22 cellular contexts compared by ENCODE assay signal in the genomic region with DNA sequence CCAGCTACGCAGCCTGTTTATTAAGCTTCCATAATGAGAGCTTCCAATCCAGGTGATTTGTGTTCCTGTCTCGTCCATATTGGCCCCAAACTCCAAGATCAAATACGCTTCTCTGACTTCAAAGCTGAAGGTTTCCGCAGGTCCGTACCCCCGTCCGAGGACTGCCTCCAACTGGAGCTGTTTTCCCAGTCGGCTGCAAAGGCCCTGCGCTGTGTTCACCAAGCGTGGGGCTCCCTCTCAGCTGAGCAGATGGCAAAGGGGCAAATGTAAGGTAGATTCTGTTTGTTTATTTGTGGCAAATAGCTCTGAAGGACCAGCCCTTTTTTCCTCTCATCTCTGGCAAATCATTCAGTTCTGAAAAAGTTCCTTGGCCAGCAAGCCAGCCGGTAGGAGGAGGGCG. TPM values are rescaled to one million over a fixed set of nuclear protein-coding genes. Genes with fewer than 3 reads are reported as not detected.
A peak's percentile ranks its signal among the peaks of the same experiment; 100 is the strongest.
DNase-seq lines count a peak whose midpoint lies in the region; ATAC-seq and TF ChIP-seq lines count a peak whose summit lies in the region.
"Had no signal": no experiment of that assay in that cellular context is flagged by ENCODE, and none has a peak within 500 bp of the region (broad histone marks: within the 10 kb centered on the region; RNA-seq: fewer than 3 reads in every experiment).

No MANE protein-coding gene starts in this region.

- H3K9me2 ChIP-seq in Karpas-422 (replicated peaks; ENCODE audit: insufficient read depth, low read length), result no peaks in the 10 kb centered on the region

- dilution Hi-C loops in IMR-90 (cut with HindIII; ENCODE audit: low sequenced_read_pairs, unreplicated experiment), result no loop called here

- no peak overlapping the region for H2BK20ac ChIP-seq in IMR-90 (ENCODE audit: low read depth, low read length)

- peaks cover 6% of the 10 kb centered on the region for H3K27me3 Mint-ChIP-seq in dendritic cell treated with granulocyte-macrophage colony-stimulating factor and Interleukin-4, amounts not matched to agents 40 ng/mL and 50 ng/mL, for 4 days
- H3K27me3 Mint-ChIP-seq in nephron progenitor cell (ENCODE audit: low read depth, poor library complexity), result no peaks in the 10 kb centered on the region
- H3K27me3 Mint-ChIP-seq: activated CD4-positive, alpha-beta T cell treated with anti-CD3 and anti-CD28 coated beads, Interleukin-2, amount 10 ng/mL, durations not matched to agents 7 days and 5 days had no signal

- H3K23ac ChIP-seq in IMR-90 (ENCODE audit: low read depth, low read length), result no peak overlapping the region

- peak overlapping the region; percentile 8 to 95 (median 71); a peak in 18 of 22 replicates for H3K4me2 ChIP-seq in BLaER1 treated with 17β-estradiol and CSF1 and Interleukin-3, amounts not matched to agents 10 nM and 100 nM
- H3K4me2 ChIP-seq in IMR-90 (ENCODE audit: low read depth, low read length) (no peak overlapping the region), Karpas-422 (ENCODE audit: low read depth, low read length, poor library complexity, severe bottlenecking) (no peak overlapping the region)
- H3K4me2 ChIP-seq: KMS-11 had no signal

- no peaks in the 10 kb centered on the region for H3K9me3 ChIP-seq in BLaER1 treated with 17β-estradiol and CSF1 and Interleukin-3, amounts not matched to agents 10 nM and 100 nM (replicated peaks in 1 of 11)
- no peaks in the 10 kb centered on the region for H3K9me3 ChIP-seq in IMR-90 (ENCODE audit: control insufficient read depth, insufficient read depth, low read length)
- no peaks in the 10 kb centered on the region for H3K9me3 ChIP-seq in SJCRH30 (replicated peaks)
- H3K9me3 ChIP-seq in Karpas-422 (ENCODE audit: low read length), result no peaks in the 10 kb centered on the region
- H3K9me3 ChIP-seq: breast epithelium had no signal

- 0 out of 2 replicates have a peak overlapping the region, but pooled peaks have one; percentile 1 for H2BK120ac ChIP-seq in IMR-90 (ENCODE audit: low read depth, low read length)

- intact Hi-C loops in IMR-90 (cut with micrococcal nuclease), result no loop called here
- intact Hi-C loops in dendritic cell treated with granulocyte-macrophage colony-stimulating factor and Interleukin-4, amounts not matched to agents 40 ng/mL and 50 ng/mL, for 4 days (cut with micrococcal nuclease), result no loop called here

- H3K18ac ChIP-seq in IMR-90 (ENCODE audit: low read depth, low read length), result no peak overlapping the region

- no peak overlapping the region; the same call in 2 of the 3 replicates for H2BK15ac ChIP-seq in IMR-90 (ENCODE audit: low read depth, low read length)

- H3K9me3 Mint-ChIP-seq in dendritic cell treated with granulocyte-macrophage colony-stimulating factor and Interleukin-4, amounts not matched to agents 40 ng/mL and 50 ng/mL, for 4 days, result no peaks in the 10 kb centered on the region
- H3K9me3 Mint-ChIP-seq in nephron progenitor cell, result no peaks in the 10 kb centered on the region
- H3K9me3 Mint-ChIP-seq: activated CD4-positive, alpha-beta T cell treated with anti-CD3 and anti-CD28 coated beads, Interleukin-2, amount 10 ng/mL, durations not matched to agents 7 days and 5 days; CD4-positive, alpha-beta T cell; stimulated activated effector memory CD8-positive, alpha-beta T cell treated with anti-CD3 and anti-CD28 coated beads, Interleukin-12 subunit alpha, Interleukin-12 subunit beta, amount 100 ng/mL, for 72 hours had no signal

- in situ Hi-C loops in IMR-90 (cut with MboI; ENCODE audit: low sequenced_read_pairs), result no loop called here

- no peak overlapping the region for H3K56ac ChIP-seq in IMR-90 (ENCODE audit: extremely low read depth, insufficient read depth, low read length)

- H3K9ac ChIP-seq in BLaER1 treated with 17β-estradiol and CSF1 and Interleukin-3, amounts not matched to agents 10 nM and 100 nM, result peak overlapping the region in 4 of 11 experiments; percentile 8 to 46 (median 23); a peak in 4 of 22 replicates
- H3K9ac ChIP-seq in IMR-90 (ENCODE audit: low read depth, low read length), result no peak overlapping the region
- H3K9ac ChIP-seq in Karpas-422 (ENCODE audit: low read length), result no peak overlapping the region
- H3K9ac ChIP-seq: KMS-11 had no signal

- H2AFZ ChIP-seq in IMR-90 (replicated peaks; ENCODE audit: low read length, poor library complexity), result no peak overlapping the region
- no peak overlapping the region for H2AFZ ChIP-seq in Karpas-422 (ENCODE audit: low read length)

- H2AK5ac ChIP-seq in IMR-90 (ENCODE audit: low read depth, low read length), result no peak overlapping the region

- DNase-seq in IMR-90 (no peak), nephron progenitor cell (no peak), SJCRH30 (no peak), Karpas-422 (no peak)
- DNase-seq in activated effector memory CD4-positive, alpha-beta T cell treated with anti-CD3 and anti-CD28 coated beads, Interleukin-2, amount 50 U/mL, for 16 hours, result no peak
- DNase-seq: activated CD4-positive, alpha-beta T cell treated with anti-CD3 and anti-CD28 coated beads, Interleukin-2, amount 10 ng/mL, durations not matched to agents 7 days and 5 days; CD4-positive, alpha-beta T cell; DMS153; foreskin fibroblast; hippocampal formation; naive B cell; NCI-H1105 treated with DMSO at 0.1 percent for 48 hours; NCI-H2081 treated with DMSO at 0.1 percent for 48 hours had no signal

- CTCF ChIA-PET in IMR-90 (lab: Yijun Ruan, JAX), result no interaction called here

- no peak overlapping the region for H3K4me3 ChIP-seq in BLaER1 treated with 17β-estradiol and CSF1 and Interleukin-3, amounts not matched to agents 10 nM and 100 nM
- H3K4me3 ChIP-seq in IMR-90 (ENCODE audit: insufficient read depth, low read depth, low read length) (no peak overlapping the region), SJCRH30 (no peak overlapping the region), Karpas-422 (ENCODE audit: low read length) (no peak overlapping the region)
- H3K4me3 ChIP-seq: breast epithelium, GM12878, lung had no signal

- H3K4me3 Mint-ChIP-seq in dendritic cell treated with granulocyte-macrophage colony-stimulating factor and Interleukin-4, amounts not matched to agents 40 ng/mL and 50 ng/mL, for 4 days, result peak overlapping the region; percentile 4
- H3K4me3 Mint-ChIP-seq in nephron progenitor cell, result peak overlapping the region; percentile 30
- H3K4me3 Mint-ChIP-seq: activated CD4-positive, alpha-beta T cell treated with anti-CD3 and anti-CD28 coated beads, Interleukin-2, amount 10 ng/mL, durations not matched to agents 7 days and 5 days; CD4-positive, alpha-beta T cell; naive B cell; stimulated activated effector memory CD8-positive, alpha-beta T cell treated with anti-CD3 and anti-CD28 coated beads, Interleukin-12 subunit alpha, Interleukin-12 subunit beta, amount 100 ng/mL, for 72 hours had no signal

- H4K5ac ChIP-seq in IMR-90 (ENCODE audit: low read depth, low read length), result no peak overlapping the region

- H3K27ac ChIP-seq in BLaER1 treated with 17β-estradiol and CSF1 and Interleukin-3, amounts not matched to agents 10 nM and 100 nM, result peak overlapping the region in 7 of 11 experiments; percentile 2 to 58 (median 48); a peak in 11 of 22 replicates
- H3K27ac ChIP-seq in IMR-90 (ENCODE audit: insufficient read depth, low read length) (no peak overlapping the region), SJCRH30 (no peak overlapping the region), Karpas-422 (ENCODE audit: low read length) (no peak overlapping the region)
- H3K27ac ChIP-seq: epithelial cell of prostate, KMS-11 had no signal

- no peak for TF ChIP-seq POLR2A in IMR-90 (IDR thresholded peaks at IDR 0.05; ENCODE audit: low read depth, low read length)

- H4K20me1 ChIP-seq in BLaER1 treated with 17β-estradiol and CSF1 and Interleukin-3, amounts not matched to agents 10 nM and 100 nM, result peaks cover 0 to 71% (median 15%) of the 10 kb centered on the region in 11 experiments; a peak in 11 of 22 replicates
- peaks cover 34% of the 10 kb centered on the region for H4K20me1 ChIP-seq in IMR-90 (ENCODE audit: insufficient read depth, low read length)
- H4K20me1 ChIP-seq in Karpas-422 (ENCODE audit: insufficient read depth, low read depth, low read length), result no peaks in the 10 kb centered on the region

- H2AK9ac ChIP-seq in IMR-90 (replicated peaks; ENCODE audit: low read depth, low read length, poor library complexity), result no peak overlapping the region

- H3K14ac ChIP-seq in IMR-90 (replicated peaks; ENCODE audit: low read depth, low read length), result no peak overlapping the region

- H2BK5ac ChIP-seq in IMR-90 (ENCODE audit: low read depth, low read length, poor library complexity, severe bottlenecking), result no peak overlapping the region

- H4K91ac ChIP-seq in IMR-90 (ENCODE audit: insufficient read depth, low read depth, low read length), result no peak overlapping the region

- POLR2A ChIA-PET in IMR-90 (lab: Charles Lee; ENCODE audit: unreplicated experiment), result no interaction called here

- peaks cover 0 to 32% (median 8%) of the 10 kb centered on the region in 11 experiments; a peak in 10 of 22 replicates for H3K36me3 ChIP-seq in BLaER1 treated with 17β-estradiol and CSF1 and Interleukin-3, amounts not matched to agents 10 nM and 100 nM
- peaks cover 11% of the 10 kb centered on the region; the same call in 1 of the 2 replicates for H3K36me3 ChIP-seq in IMR-90 (ENCODE audit: control insufficient read depth, insufficient read depth, low read length)
- H3K36me3 ChIP-seq in SJCRH30, result no peaks in the 10 kb centered on the region
- no peaks in the 10 kb centered on the region for H3K36me3 ChIP-seq in Karpas-422 (ENCODE audit: insufficient read depth, low read length)
- H3K36me3 ChIP-seq: breast epithelium had no signal

- no peaks in the 10 kb centered on the region for H3K79me2 ChIP-seq in Karpas-422 (ENCODE audit: low read length)

- WGBS in IMR-90 (ENCODE audit: extremely low coverage in 2 of 2, insufficient read length in 1 of 2), 2 experiments, result no CpG with 5 or more reads among the region's 12 CpGs

- no peak overlapping the region for H3K4ac ChIP-seq in IMR-90 (ENCODE audit: low read depth, low read length)

- H3K36me3 Mint-ChIP-seq in dendritic cell treated with granulocyte-macrophage colony-stimulating factor and Interleukin-4, amounts not matched to agents 40 ng/mL and 50 ng/mL, for 4 days (ENCODE audit: low read depth), result no peaks in the 10 kb centered on the region
- H3K36me3 Mint-ChIP-seq in nephron progenitor cell (ENCODE audit: low read depth), result peaks cover 24% of the 10 kb centered on the region
- H3K36me3 Mint-ChIP-seq: naive B cell; stimulated activated effector memory CD8-positive, alpha-beta T cell treated with anti-CD3 and anti-CD28 coated beads, Interleukin-12 subunit alpha, Interleukin-12 subunit beta, amount 100 ng/mL, for 72 hours had no signal

- H3K27ac Mint-ChIP-seq in dendritic cell treated with granulocyte-macrophage colony-stimulating factor and Interleukin-4, amounts not matched to agents 40 ng/mL and 50 ng/mL, for 4 days, result no peak overlapping the region
- H3K27ac Mint-ChIP-seq in nephron progenitor cell, result peak overlapping the region; percentile 97
- H3K27ac Mint-ChIP-seq: activated CD4-positive, alpha-beta T cell treated with anti-CD3 and anti-CD28 coated beads, Interleukin-2, amount 10 ng/mL, durations not matched to agents 7 days and 5 days; CD4-positive, alpha-beta T cell; stimulated activated effector memory CD8-positive, alpha-beta T cell treated with anti-CD3 and anti-CD28 coated beads, Interleukin-12 subunit alpha, Interleukin-12 subunit beta, amount 100 ng/mL, for 72 hours had no signal

- peaks cover 7% of the 10 kb centered on the region for H3K4me1 Mint-ChIP-seq in dendritic cell treated with granulocyte-macrophage colony-stimulating factor and Interleukin-4, amounts not matched to agents 40 ng/mL and 50 ng/mL, for 4 days (ENCODE audit: low read depth)
- peaks cover 41% of the 10 kb centered on the region for H3K4me1 Mint-ChIP-seq in nephron progenitor cell
- H3K4me1 Mint-ChIP-seq: activated CD4-positive, alpha-beta T cell treated with anti-CD3 and anti-CD28 coated beads, Interleukin-2, amount 10 ng/mL, durations not matched to agents 7 days and 5 days; stimulated activated effector memory CD8-positive, alpha-beta T cell treated with anti-CD3 and anti-CD28 coated beads, Interleukin-12 subunit alpha, Interleukin-12 subunit beta, amount 100 ng/mL, for 72 hours had no signal

- no peak overlapping the region for H4K8ac ChIP-seq in IMR-90 (ENCODE audit: low read depth in 2 of 2, low read length in 2 of 2)

- peaks cover 16 to 40% of the 10 kb centered on the region in 2 experiments for H3K79me1 ChIP-seq in IMR-90 (ENCODE audit: low read depth in 1 of 2, low read length in 2 of 2)

- no peak for TF ChIP-seq RAD21 in IMR-90 (IDR thresholded peaks at IDR 0.05; ENCODE audit: low read length)

- TF ChIP-seq CTCF in IMR-90 (conservative IDR thresholded peaks at IDR 0.05; ENCODE audit: low read depth, low read length) (no peak), nephron progenitor cell (IDR thresholded peaks at IDR 0.05) (no peak)

- no peaks in the 10 kb centered on the region for H3K9me1 ChIP-seq in IMR-90 (ENCODE audit: insufficient read depth, low read length)

- H3K27me3 ChIP-seq in BLaER1 treated with 17β-estradiol and CSF1 and Interleukin-3, amounts not matched to agents 10 nM and 100 nM, result no peaks in the 10 kb centered on the region
- H3K27me3 ChIP-seq in IMR-90 (ENCODE audit: control insufficient read depth, insufficient read depth, low read length), result 0 out of 2 replicates have a peak, but pooled peaks cover 2% of the 10 kb centered on the region
- no peaks in the 10 kb centered on the region for H3K27me3 ChIP-seq in SJCRH30
- H3K27me3 ChIP-seq in Karpas-422 (ENCODE audit: low read length), result no peaks in the 10 kb centered on the region
- H3K27me3 ChIP-seq: breast epithelium had no signal

- TSS peak; percentile 23 for BruUV-seq in IMR-90 (replicated peaks; lab: Mats Ljungman, UMichigan)

- H3K4me1 ChIP-seq in BLaER1 treated with 17β-estradiol and CSF1 and Interleukin-3, amounts not matched to agents 10 nM and 100 nM, result peaks cover 19 to 55% (median 44%) of the 10 kb centered on the region in 10 experiments
- H3K4me1 ChIP-seq in IMR-90 (ENCODE audit: control insufficient read depth, insufficient read depth, low read length) (peaks cover 5% of the 10 kb centered on the region; the same call in 1 of the 2 replicates), SJCRH30 (0 out of 2 replicates have a peak, but pooled peaks cover 3% of the 10 kb centered on the region), Karpas-422 (ENCODE audit: low read length) (no peaks in the 10 kb centered on the region)
- H3K4me1 ChIP-seq: breast epithelium had no signal

- no peak for ATAC-seq in IMR-90 (ENCODE audit: low read depth)
- no peak for ATAC-seq in GM19328 (IDR thresholded peaks at IDR 0.05; ENCODE audit: unreplicated experiment)
- ATAC-seq: GM12878; stimulated activated effector memory CD8-positive, alpha-beta T cell treated with anti-CD3 and anti-CD28 coated beads, Interleukin-12 subunit alpha, Interleukin-12 subunit beta, amount 100 ng/mL, for 72 hours had no signal

RNA-seq across cellular contexts. Expression of gene NXN, which starts 35.3 kb away (rescaled TPM):
- 52.5 and 52.8 TPM in 2 replicates for total RNA-seq in IMR-90 (2012; rRNA removed)
- polyA plus RNA-seq in IMR-90 (2012; rRNA removed), result 116 and 120 TPM in 2 replicates
- 89.4 and 117 TPM in 2 replicates for polyA plus RNA-seq in IMR-90 (2012; cell fraction: cytosol; rRNA removed)
- 67.9 and 90.2 TPM in 2 replicates for polyA plus RNA-seq in IMR-90 (2012; cell fraction: nucleus; rRNA removed; ENCODE audit: low replicate concordance)
- 32.8 and 35.2 TPM in 2 replicates for total RNA-seq in SJCRH30 (2014; rRNA removed; shearing (Covaris generic))
- 1.1 TPM in 1 of 2 replicates, not detected in the other for total RNA-seq in Karpas-422 (2014; rRNA removed; shearing (Covaris generic); ENCODE audit: low replicate concordance)

RNA-seq across cellular contexts. Expression of gene TIMM22, which starts 52.7 kb away (rescaled TPM):
- 12.7 and 14.4 TPM in 2 replicates for total RNA-seq in IMR-90 (2012; rRNA removed)
- polyA plus RNA-seq in IMR-90 (2012; rRNA removed), result 12.7 and 12.9 TPM in 2 replicates
- polyA plus RNA-seq in IMR-90 (2012; cell fraction: cytosol; rRNA removed), result 9.9 and 11.0 TPM in 2 replicates
- polyA plus RNA-seq in IMR-90 (2012; cell fraction: nucleus; rRNA removed; ENCODE audit: low replicate concordance), result 4.6 and 5.7 TPM in 2 replicates
- 15.6 and 17.4 TPM in 2 replicates for total RNA-seq in SJCRH30 (2014; rRNA removed; shearing (Covaris generic))
- total RNA-seq in Karpas-422 (2014; rRNA removed; shearing (Covaris generic); ENCODE audit: low replicate concordance), result 4.7 and 7.2 TPM in 2 replicates

Comparison
In these comparisons a context has a peak if more than half of its experiments do, and no peak if none do; other contexts are left out.
1. H3K27ac ChIP-seq: peak in BLaER1 treated with 17β-estradiol and CSF1 and Interleukin-3, amounts not matched to agents 10 nM and 100 nM (7 of 11); none in IMR-90 (single experiment), SJCRH30 (single experiment) and Karpas-422 (single experiment).
2. H3K4me2 ChIP-seq: peak in BLaER1 treated with 17β-estradiol and CSF1 and Interleukin-3, amounts not matched to agents 10 nM and 100 nM (11 of 11); none in IMR-90 (single experiment) and Karpas-422 (single experiment).
3. RNA of gene NXN, which starts 35.3 kb away (total RNA-seq): 52.5 to 52.8 TPM in IMR-90 and 32.8 to 35.2 TPM in SJCRH30; 1.1 TPM in Karpas-422; every median in the first group is over 10 times any median in the second.